ENCODE assay signal across 11 cellular contexts in the genomic region with DNA sequence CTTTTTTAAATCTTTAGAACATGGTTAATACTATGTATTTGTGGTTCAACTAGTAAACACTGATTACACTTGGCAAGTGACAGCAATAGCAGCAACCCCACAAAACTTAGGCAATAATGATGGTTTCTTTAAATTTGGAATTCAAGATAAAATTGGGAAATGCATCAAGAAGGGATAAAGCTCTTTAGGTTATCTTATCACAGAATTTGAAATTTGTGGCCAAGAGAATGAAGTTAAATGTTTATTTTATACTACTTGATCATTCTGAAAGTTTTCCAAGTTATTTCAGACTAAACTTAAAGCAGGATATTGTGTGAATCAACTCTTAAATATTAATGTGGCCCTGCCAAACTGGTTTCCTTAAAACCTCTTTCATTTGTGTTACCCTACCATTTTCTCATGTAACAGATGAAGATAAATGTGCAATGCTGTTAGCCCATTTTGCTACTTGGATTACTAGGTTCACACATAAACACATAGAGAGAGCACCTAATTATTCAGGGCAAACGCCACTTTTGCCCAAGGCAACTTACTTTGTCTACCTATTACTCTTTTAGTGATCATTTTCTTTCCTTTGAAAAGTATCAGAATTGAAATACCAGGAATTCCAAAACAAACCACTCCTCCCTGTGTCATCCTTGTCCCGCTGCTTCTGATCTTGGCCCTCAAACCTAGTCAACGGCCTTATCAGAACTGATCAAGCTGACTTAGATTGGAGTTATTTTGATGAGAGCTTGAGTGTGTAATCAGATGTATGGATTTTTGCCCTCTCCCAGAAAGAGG.
A peak's percentile ranks its signal among the peaks of the same experiment; 100 is the strongest.
DNase-seq lines count a peak whose midpoint lies in the region; ATAC-seq and TF ChIP-seq lines count a peak whose summit lies in the region.
"Had no signal": no experiment of that assay in that cellular context is flagged by ENCODE, and none has a peak within 500 bp of the region (broad histone marks: within the 10 kb centered on the region; RNA-seq: fewer than 3 reads in every experiment).

No MANE protein-coding gene starts in this region.

- no peaks in the 10 kb centered on the region for H3K27me3 ChIP-seq in hepatocyte

- H3K36me3 Mint-ChIP-seq in type B pancreatic cell: no peaks in the 10 kb centered on the region

- no peak for ATAC-seq in HG03280 (IDR thresholded peaks at IDR 0.05; ENCODE audit: unreplicated experiment)

- TF ChIP-seq CTCF in astrocyte of the cerebellum (IDR thresholded peaks at IDR 0.05; ENCODE audit: low read depth, low read length, missing control alignments) (no peak), hepatocyte (IDR thresholded peaks at IDR 0.05; ENCODE audit: poor library complexity) (no peak), type B pancreatic cell (conservative IDR thresholded peaks at IDR 0.05) (no peak)

- in situ Hi-C loops in astrocyte of the cerebellum (cut with HindIII; ENCODE audit: low sequenced_read_pairs): no loop called here
- in situ Hi-C loops in G401 (cut with HindIII; ENCODE audit: low sequenced_read_pairs): no loop called here

- H3K79me2 ChIP-seq in hepatocyte: no peaks in the 10 kb centered on the region

- DNase-seq in DMS53 (lab: John Stamatoyannopoulos, UW) (peak; percentile 14), DMS53 treated with DMSO at 0.1 percent for 48 hours (lab: John Stamatoyannopoulos, UW; ENCODE audit: unreplicated experiment) (no peak), astrocyte of the cerebellum (ENCODE audit: low read depth) (peak; percentile 32), hepatocyte (ENCODE audit: low spot score) (no peak), type B pancreatic cell (ENCODE audit: extremely low spot score, unreplicated experiment) (no peak), NCI-H774 (lab: John Stamatoyannopoulos, UW) (no peak), G401 (ENCODE audit: low spot score) (no peak)
- DNase-seq: NCI-H2171 had no signal

- H3K4me3 ChIP-seq in astrocyte of the cerebellum (ENCODE audit: low read depth, low read length) (no peak overlapping the region), hepatocyte (no peak overlapping the region)

- no peaks in the 10 kb centered on the region for H3K9me3 ChIP-seq in hepatocyte (ENCODE audit: low read depth)

- H3K36me3 ChIP-seq in hepatocyte (replicated peaks; ENCODE audit: insufficient read depth, low read depth): no peaks in the 10 kb centered on the region

- H3K4me1 Mint-ChIP-seq in type B pancreatic cell (ENCODE audit: unreplicated experiment): peaks cover 29% of the 10 kb centered on the region

- peak overlapping the region; percentile 92 for H3K27ac ChIP-seq in hepatocyte
- H3K27ac ChIP-seq: 22Rv1 had no signal

- H3K9me2 ChIP-seq in hepatocyte (replicated peaks; ENCODE audit: insufficient read depth): no peaks in the 10 kb centered on the region

- peaks cover 4% of the 10 kb centered on the region for H3K9me3 Mint-ChIP-seq in type B pancreatic cell
- H3K9me3 Mint-ChIP-seq: activated T-helper 1 cell treated with anti-CD3 and anti-CD28 coated beads, Interleukin-12 subunit alpha, Interleukin-12 subunit beta, Interleukin-2, Interleukin-4 antibody, amounts not matched to agents 30 ng/mL and 10 ng/mL and 1 ng/mL, durations not matched to agents 14 hours and 24 hours and 36 hours had no signal

- H3K4me1 ChIP-seq in hepatocyte (ENCODE audit: insufficient read depth): peaks cover 13% of the 10 kb centered on the region

- 44% methylated on average over 3 of the region's 3 CpGs for WGBS in hepatocyte (ENCODE audit: low lambda C conversion rate, missing lambda C conversion rate)

- H2AFZ ChIP-seq in hepatocyte: no peak overlapping the region

- no peaks in the 10 kb centered on the region for H4K20me1 ChIP-seq in hepatocyte (ENCODE audit: insufficient read depth, poor library complexity, severe bottlenecking)

- H3K27ac Mint-ChIP-seq in type B pancreatic cell: peak overlapping the region; percentile 98
- H3K27ac Mint-ChIP-seq: activated T-helper 1 cell treated with anti-CD3 and anti-CD28 coated beads, Interleukin-12 subunit alpha, Interleukin-12 subunit beta, Interleukin-2, Interleukin-4 antibody, amounts not matched to agents 30 ng/mL and 10 ng/mL and 1 ng/mL, durations not matched to agents 14 hours and 24 hours and 36 hours had no signal

- no peaks in the 10 kb centered on the region for H3K27me3 Mint-ChIP-seq in type B pancreatic cell

- H3K4me2 ChIP-seq in hepatocyte: peak overlapping the region; percentile 7

- peak overlapping the region; percentile 76 for H3K4me3 Mint-ChIP-seq in type B pancreatic cell
- H3K4me3 Mint-ChIP-seq: activated T-helper 1 cell treated with anti-CD3 and anti-CD28 coated beads, Interleukin-12 subunit alpha, Interleukin-12 subunit beta, Interleukin-2, Interleukin-4 antibody, amounts not matched to agents 30 ng/mL and 10 ng/mL and 1 ng/mL, durations not matched to agents 14 hours and 24 hours and 36 hours had no signal

Comparison
In these comparisons a context has a peak if more than half of its experiments do, and no peak if none do; other contexts are left out.
1. DNase-seq: peak in DMS53 (single experiment) and astrocyte of the cerebellum (single experiment); none in DMS53 treated with DMSO at 0.1 percent for 48 hours (single experiment), hepatocyte (single experiment), type B pancreatic cell (single experiment), NCI-H774 (single experiment) and G401 (single experiment).